Comparison of ENCODE assay signal across 12 cellular contexts in genomic region chr9:124012368-124013262, GRCh38. TPM values are rescaled to one million over a fixed set of nuclear protein-coding genes. Genes with fewer than 3 reads are reported as not detected.
A peak's percentile ranks its signal among the peaks of the same experiment; 100 is the strongest.
DNase-seq lines count a peak whose midpoint lies in the region; ATAC-seq and TF ChIP-seq lines count a peak whose summit lies in the region.
"Had no signal": no experiment of that assay in that cellular context is flagged by ENCODE, and none has a peak within 500 bp of the region (broad histone marks: within the 10 kb centered on the region; RNA-seq: fewer than 3 reads in every experiment).

No MANE protein-coding gene starts in this region.

- peak overlapping the region; percentile 34; the same call in 1 of the 2 replicates for H3K27ac ChIP-seq in HEK293 (ENCODE audit: extremely low read depth, low read depth, low read length)
- no peak overlapping the region for H3K27ac ChIP-seq in ectodermal cell (ENCODE audit: insufficient read depth, low read depth, low read length, poor library complexity, severe bottlenecking)
- no peak overlapping the region for H3K27ac ChIP-seq in psoas muscle
- H3K27ac ChIP-seq in brain microvascular endothelial cell, result no peak overlapping the region

- POLR2A ChIA-PET in HEK293 (lab: Yijun Ruan, JAX), result interaction anchor here (0.6 kb wide), 1 partner anchor 11 kb away, joined by 3 read pairs; no protein-coding TSS in a partner anchor

- H3K9me3 ChIP-seq in ES-I3 (ENCODE audit: control insufficient read depth, insufficient read depth, low read length) (no peaks in the 10 kb centered on the region; the same call in 1 of the 2 replicates), HEK293 (ENCODE audit: control insufficient read depth, insufficient read depth, low read depth, low read length) (no peaks in the 10 kb centered on the region), ectodermal cell (ENCODE audit: control insufficient read depth, low read length) (no peaks in the 10 kb centered on the region), psoas muscle (no peaks in the 10 kb centered on the region)

- 2 to 3% methylated on average over 80 of the region's 80 CpGs for WGBS in ectodermal cell, 2 experiments
- 28 to 35% (median 33%) methylated on average over 79 to 80 of the region's 80 CpGs for WGBS in psoas muscle, 3 donors

- intact Hi-C loops in psoas muscle (cut with DNase I), result no loop called here

- peaks cover 14% of the 10 kb centered on the region for H3K4me1 ChIP-seq in ES-I3 (ENCODE audit: insufficient read depth, low read length)
- peaks cover 16% of the 10 kb centered on the region for H3K4me1 ChIP-seq in HEK293 (ENCODE audit: control insufficient read depth, insufficient read depth, low read length)
- peaks cover 11% of the 10 kb centered on the region for H3K4me1 ChIP-seq in ectodermal cell (ENCODE audit: control insufficient read depth, insufficient read depth, low read length)
- H3K4me1 ChIP-seq in psoas muscle, result peaks cover 11% of the 10 kb centered on the region

- DNase-seq in psoas muscle, result no peak
- no peak for DNase-seq in NCI-H1436 treated with DMSO at 0.1 percent for 48 hours (lab: John Stamatoyannopoulos, UW)
- DNase-seq in brain microvascular endothelial cell, result no peak
- DNase-seq: activated T-cell treated with anti-CD3 and anti-CD28 coated beads for 4 hours, NCI-H510A had no signal

- in situ Hi-C loops in brain microvascular endothelial cell (cut with HindIII; ENCODE audit: low pct_ligation_motif_present, low sequenced_read_pairs), result no loop called here

- TF ChIP-seq CTCF in HEK293 (tag by site-specific recombination; IDR thresholded peaks at IDR 0.05) (no peak), psoas muscle (IDR thresholded peaks at IDR 0.05) (no peak), brain microvascular endothelial cell (IDR thresholded peaks at IDR 0.05; ENCODE audit: low read depth, low read length, missing control alignments) (no peak)

- H3K27me3 ChIP-seq in ectodermal cell (ENCODE audit: control insufficient read depth, insufficient read depth, low read length, poor library complexity, severe bottlenecking), result peaks cover 100% of the 10 kb centered on the region
- peaks cover 0 to 98% (median 71%) of the 10 kb centered on the region in 3 donors for H3K27me3 ChIP-seq in psoas muscle (ENCODE audit: insufficient read depth in 3 of 3, low read length in 2 of 3)
- peaks cover 93% of the 10 kb centered on the region for H3K27me3 ChIP-seq in brain microvascular endothelial cell (replicated peaks)

- H3K9ac ChIP-seq in ES-I3 (ENCODE audit: low read depth, low read length), result peak overlapping the region; percentile 37

- ATAC-seq in psoas muscle (no peak), HG03280 (IDR thresholded peaks at IDR 0.05; ENCODE audit: unreplicated experiment) (no peak), GM19035 (IDR thresholded peaks at IDR 0.05; ENCODE audit: unreplicated experiment) (no peak)

- CTCF ChIA-PET in HEK293 (lab: Yijun Ruan, JAX), result interaction anchor here (0.9 kb wide), 1 partner anchor 28 kb away, joined by 3 read pairs; no protein-coding TSS in a partner anchor

- H3K4me3 ChIP-seq in HEK293 (ENCODE audit: low read depth, low read length), result no peak overlapping the region
- peak overlapping the region; percentile 7 for H3K4me3 ChIP-seq in ectodermal cell (ENCODE audit: insufficient read depth, low read depth, low read length)
- H3K4me3 ChIP-seq in psoas muscle, result peak overlapping the region; percentile 59
- no peak overlapping the region for H3K4me3 ChIP-seq in brain microvascular endothelial cell (ENCODE audit: low read depth, low read length)

- H3K36me3 ChIP-seq in ES-I3 (ENCODE audit: insufficient read depth, low read length) (no peaks in the 10 kb centered on the region), HEK293 (ENCODE audit: control insufficient read depth in 2 of 2, insufficient read depth in 1 of 2, low read length in 2 of 2) (no peaks in the 10 kb centered on the region), ectodermal cell (ENCODE audit: control insufficient read depth, insufficient read depth, low read length) (no peaks in the 10 kb centered on the region), psoas muscle (ENCODE audit: insufficient read depth in 1 of 2, low read depth in 1 of 2) (no peaks in the 10 kb centered on the region), brain microvascular endothelial cell (replicated peaks) (no peaks in the 10 kb centered on the region)

TF ChIP-seq in HEK293, 187 proteins besides CTCF, POLR2A, EP300 and RAD21:
- no peak for TF ChIP-seq HOXD13 (CRISPR knock-in tag; IDR thresholded peaks at IDR 0.05; ENCODE audit: borderline replicate concordance)
- TF ChIP-seq ZNF660 (tag by site-specific recombination; IDR thresholded peaks at IDR 0.05), result no peak
- no peak for TF ChIP-seq ZNF266 (tag by site-specific recombination; IDR thresholded peaks at IDR 0.05; ENCODE audit: low read depth)
- no peak for TF ChIP-seq OVOL3 (tag by site-specific recombination; IDR thresholded peaks at IDR 0.05)
- TF ChIP-seq ZNF529 (tag by site-specific recombination; IDR thresholded peaks at IDR 0.05; ENCODE audit: insufficient replicate concordance), result no peak
- no peak for TF ChIP-seq ZBTB1 (tag by site-specific recombination; IDR thresholded peaks at IDR 0.05)
- no peak for TF ChIP-seq KLF9 (tag by site-specific recombination; IDR thresholded peaks at IDR 0.05; ENCODE audit: low read depth)
- TF ChIP-seq MYNN (tag by site-specific recombination; IDR thresholded peaks at IDR 0.05; ENCODE audit: borderline replicate concordance), result no peak
- TF ChIP-seq ZSCAN18 (tag by site-specific recombination; IDR thresholded peaks at IDR 0.05), result no peak
- TF ChIP-seq ZNF292 (tag by site-specific recombination; IDR thresholded peaks at IDR 0.05; ENCODE audit: borderline replicate concordance, low read depth), result no peak
- no peak for TF ChIP-seq PBX3 (CRISPR knock-in tag; IDR thresholded peaks at IDR 0.05)
- no peak for TF ChIP-seq ZBTB17 (tag by site-specific recombination; IDR thresholded peaks at IDR 0.05)
- no peak for TF ChIP-seq ZIC2 (tag by site-specific recombination; IDR thresholded peaks at IDR 0.05)
- no peak for TF ChIP-seq ZNF449 (tag by site-specific recombination; IDR thresholded peaks at IDR 0.05)
- no peak for TF ChIP-seq ZNF501 (tag by site-specific recombination; IDR thresholded peaks at IDR 0.05)
- no peak for TF ChIP-seq ZNF585B (tag by site-specific recombination; IDR thresholded peaks at IDR 0.05)
- no peak for TF ChIP-seq ZNF302 (tag by site-specific recombination; IDR thresholded peaks at IDR 0.05; ENCODE audit: low read depth)

RNA-seq across cellular contexts. Expression of gene LHX2, which starts 1.0 kb away (rescaled TPM):
- 2.6 TPM for polyA plus RNA-seq in ectodermal cell (2013, experiment 1 of 4)
- polyA plus RNA-seq in ectodermal cell (2013, experiment 2 of 4), result 4.1 TPM
- 2.2 TPM for polyA plus RNA-seq in ectodermal cell (2013, experiment 3 of 4)
- 3.7 TPM for polyA plus RNA-seq in ectodermal cell (2013, experiment 4 of 4)
- total RNA-seq in psoas muscle, result not detected
- polyA plus RNA-seq in psoas muscle, result not detected
- total RNA-seq: omental fat pad; T-helper 2 cell treated with Interferon-gamma antibody and Interleukin-4, amounts not matched to agents 100 ng/mL and 5 ng/mL, for 36 hours had no signal

Comparison
In these comparisons a context has a peak if more than half of its experiments do, and no peak if none do; other contexts are left out.
1. H3K4me3 ChIP-seq: peak in ectodermal cell (single experiment) and psoas muscle (single experiment); none in HEK293 (single experiment) and brain microvascular endothelial cell (single experiment).